ENCODE assay signal across 8 cellular contexts in genomic region chr5:74869414-74869813, GRCh38. TPM values are rescaled to one million over a fixed set of nuclear protein-coding genes. Genes with fewer than 3 reads are reported as not detected.
A peak's percentile ranks its signal among the peaks of the same experiment; 100 is the strongest.
DNase-seq lines count a peak whose midpoint lies in the region; ATAC-seq, FAIRE-seq and TF ChIP-seq lines count a peak whose summit lies in the region.
"Not testable (repeated sequence)": the region's sequence is repeated elsewhere in the genome, so short reads cannot be mapped to it uniquely, and the experiment has no call there.

No MANE protein-coding gene starts in this region.

- not testable (repeated sequence) for BruUV-seq in HepG2 (replicated peaks; lab: Mats Ljungman, UMichigan)

- intact Hi-C loops in HepG2 (cut with micrococcal nuclease; ENCODE audit: unreplicated experiment), result loop anchor here (5.0 kb wide), 1 partner anchor 33 kb away; no protein-coding TSS in a partner anchor

- not testable (repeated sequence) for TF ChIP-seq CTCF in RWPE2 (IDR thresholded peaks at IDR 0.05; ENCODE audit: poor library complexity, severe bottlenecking); H1 (IDR thresholded peaks at IDR 0.05; ENCODE audit: control extremely low read depth in 1 of 3, insufficient read depth in 1 of 3, low read depth in 1 of 3, low read length in 3 of 3); HepG2 (CRISPR knock-in tag; IDR thresholded peaks at IDR 0.05); neural progenitor cell (IDR thresholded peaks at IDR 0.05)

- H3K9ac ChIP-seq in HUES6 (ENCODE audit: low read length); H1 (replicated peaks in 1 of 4; ENCODE audit: extremely low read depth in 1 of 4, low read depth in 3 of 4, low read length in 3 of 4); HepG2 (ENCODE audit: insufficient read depth, low read depth, low read length); neural progenitor cell: not testable (repeated sequence)

- not testable (repeated sequence) for H3K9me3 ChIP-seq in CD8-positive, alpha-beta memory T cell (ENCODE audit: low read length); HUES6 (ENCODE audit: control insufficient read depth, insufficient read depth, low read depth, low read length); RWPE2 (ENCODE audit: severe bottlenecking); H1 (ENCODE audit: insufficient read depth in 2 of 2, low read depth in 1 of 2, low read length in 1 of 2); HepG2 (ENCODE audit: low read length); neural progenitor cell (ENCODE audit: low read depth)

- 82% methylated on average over 10 of the region's 10 CpGs; no CpG with 5 or more reads in 1 of the 2 experiments for WGBS in H1 (ENCODE audit: extremely low coverage in 1 of 2, insufficient coverage in 1 of 2, insufficient read length in 1 of 2, insufficient replicate concordance in 2 of 2, low coverage in 1 of 2, low lambda C conversion rate in 2 of 2, missing lambda C conversion rate in 1 of 2), 2 experiments
- 88% methylated on average over 10 of the region's 10 CpGs for WGBS in HepG2 (ENCODE audit: low lambda C conversion rate)

- H3K36me3 Mint-ChIP-seq in CD8-positive, alpha-beta memory T cell; activated CD8-positive, alpha-beta memory T cell treated with anti-CD3 and anti-CD28 coated beads, Interleukin-2, amount 10 ng/mL, durations not matched to agents 7 days and 5 days; neural progenitor cell; stimulated activated effector memory CD8-positive, alpha-beta T cell treated with anti-CD3 and anti-CD28 coated beads, Interleukin-12 subunit alpha, Interleukin-12 subunit beta, amount 100 ng/mL, for 72 hours: not testable (repeated sequence)

- peak overlapping the region; percentile 85; the same call in 1 of the 2 replicates for H2BK5ac ChIP-seq in H1 (ENCODE audit: low read depth, low read length)

- not testable (repeated sequence) for H2BK12ac ChIP-seq in H1 (ENCODE audit: low read depth, low read length)

- H3K27me3 ChIP-seq in CD8-positive, alpha-beta memory T cell (ENCODE audit: insufficient read depth, low read length, poor library complexity, severe bottlenecking); HUES6 (ENCODE audit: control insufficient read depth, insufficient read depth, low read length); RWPE2 (ENCODE audit: insufficient read depth, poor library complexity, severe bottlenecking); H1 (replicated peaks in 1 of 4; ENCODE audit: control insufficient read depth in 3 of 4, extremely low read depth in 1 of 4, insufficient read depth in 3 of 4, low read length in 3 of 4); HepG2 (ENCODE audit: control insufficient read depth in 1 of 2, insufficient read depth in 2 of 2, low read length in 2 of 2): not testable (repeated sequence)
- H3K27me3 ChIP-seq in neural progenitor cell, result peaks cover 21% of the 10 kb centered on the region

- not testable (repeated sequence) for H2BK20ac ChIP-seq in H1 (ENCODE audit: low read length)

- not testable (repeated sequence) for FAIRE-seq in H1 (lab: Jason Lieb, UNC); HepG2 (lab: Jason Lieb, UNC)

- H3K4ac ChIP-seq in H1 (replicated peaks; ENCODE audit: insufficient read length, low read depth, low read length), result not testable (repeated sequence)

- H2BK120ac ChIP-seq in H1 (replicated peaks; ENCODE audit: low read depth, low read length), result not testable (repeated sequence)

- in situ Hi-C loops in HepG2 (cut with HindIII; ENCODE audit: extremely low pct_ligation_motif_present, low pct_unique_long_range_greater_than_20kb), result loop anchor here (5.0 kb wide), 1 partner anchor 33 kb away; no protein-coding TSS in a partner anchor

- POLR2A ChIA-PET in CD8-positive, alpha-beta memory T cell (lab: Charles Lee); H1 (lab: Charles Lee; ENCODE audit: partially characterized antibody): not testable (repeated sequence)
- POLR2A ChIA-PET in HepG2 (lab: Yijun Ruan, JAX), result interaction anchor here (0.8 kb wide), 1 partner anchor 73 kb away, joined by 3 read pairs; no protein-coding TSS in a partner anchor

- not testable (repeated sequence) for H3K27ac ChIP-seq in CD8-positive, alpha-beta memory T cell (ENCODE audit: low read depth, low read length); H1 (ENCODE audit: low read depth, low read length); neural progenitor cell
- H3K27ac ChIP-seq in HUES6 (ENCODE audit: low read depth, low read length) (peak overlapping the region; percentile 81), RWPE2 (ENCODE audit: poor library complexity, severe bottlenecking) (peak overlapping the region; percentile 45), HepG2 (ENCODE audit: extremely low read length, insufficient read depth, low read length) (peak overlapping the region; percentile 32)

- not testable (repeated sequence) for H2AK5ac ChIP-seq in H1 (ENCODE audit: low read depth, low read length)

- not testable (repeated sequence) for H3K56ac ChIP-seq in H1 (replicated peaks; ENCODE audit: insufficient read length, low read depth, low read length)

- peak overlapping the region in 4 of 8 donors; percentile 29 to 81 (median 53) for H3K27ac Mint-ChIP-seq in CD8-positive, alpha-beta memory T cell
- H3K27ac Mint-ChIP-seq in activated CD8-positive, alpha-beta memory T cell treated with anti-CD3 and anti-CD28 coated beads, Interleukin-2, amount 10 ng/mL, durations not matched to agents 7 days and 5 days, result peak overlapping the region; percentile 36
- not testable (repeated sequence) for H3K27ac Mint-ChIP-seq in neural progenitor cell
- H3K27ac Mint-ChIP-seq in stimulated activated effector memory CD8-positive, alpha-beta T cell treated with anti-CD3 and anti-CD28 coated beads, Interleukin-12 subunit alpha, Interleukin-12 subunit beta, amount 100 ng/mL, for 72 hours, result peak overlapping the region; percentile 91

- H3K14ac ChIP-seq in H1 (ENCODE audit: insufficient read length), result not testable (repeated sequence)

- H3K23ac ChIP-seq in H1 (ENCODE audit: insufficient read length), result not testable (repeated sequence)

- H3K4me2 ChIP-seq in H1 (ENCODE audit: insufficient read depth in 1 of 2, low read depth in 2 of 2, low read length in 2 of 2); HepG2 (ENCODE audit: low read depth, low read length); neural progenitor cell: not testable (repeated sequence)

- H3K23me2 ChIP-seq in H1 (ENCODE audit: low read depth, low read length), result not testable (repeated sequence)

- H3K4me1 Mint-ChIP-seq in CD8-positive, alpha-beta memory T cell, result peaks cover 17 to 18% (median 18%) of the 10 kb centered on the region in 3 donors
- H3K4me1 Mint-ChIP-seq in activated CD8-positive, alpha-beta memory T cell treated with anti-CD3 and anti-CD28 coated beads, Interleukin-2, amount 10 ng/mL, durations not matched to agents 7 days and 5 days, result peaks cover 13% of the 10 kb centered on the region
- peaks cover 18% of the 10 kb centered on the region for H3K4me1 Mint-ChIP-seq in neural progenitor cell
- H3K4me1 Mint-ChIP-seq in stimulated activated effector memory CD8-positive, alpha-beta T cell treated with anti-CD3 and anti-CD28 coated beads, Interleukin-12 subunit alpha, Interleukin-12 subunit beta, amount 100 ng/mL, for 72 hours, result peaks cover 17% of the 10 kb centered on the region

- H2BK15ac ChIP-seq in H1 (ENCODE audit: low read length), result not testable (repeated sequence)

- peak overlapping the region in 6 of 7 donors; percentile 1 to 81 (median 47) for H3K4me3 Mint-ChIP-seq in CD8-positive, alpha-beta memory T cell
- H3K4me3 Mint-ChIP-seq in activated CD8-positive, alpha-beta memory T cell treated with anti-CD3 and anti-CD28 coated beads, Interleukin-2, amount 10 ng/mL, durations not matched to agents 7 days and 5 days; neural progenitor cell: not testable (repeated sequence)
- peak overlapping the region; percentile 59 for H3K4me3 Mint-ChIP-seq in stimulated activated effector memory CD8-positive, alpha-beta T cell treated with anti-CD3 and anti-CD28 coated beads, Interleukin-12 subunit alpha, Interleukin-12 subunit beta, amount 100 ng/mL, for 72 hours

- not testable (repeated sequence) for H3K4me3 ChIP-seq in CD8-positive, alpha-beta memory T cell (ENCODE audit: low read length); HUES6 (ENCODE audit: low read depth, low read length); RWPE2 (ENCODE audit: severe bottlenecking); H1 (ENCODE audit: extremely low read depth in 1 of 4, insufficient read depth in 2 of 4, low read depth in 3 of 4, low read length in 4 of 4); HepG2 (replicated peaks in 1 of 3; ENCODE audit: insufficient read depth in 1 of 3, low read depth in 2 of 3, low read length in 3 of 3); neural progenitor cell

- not testable (repeated sequence) for TF ChIP-seq RAD21 in H1 (IDR thresholded peaks at IDR 0.05 in 1 of 2, conservative IDR thresholded peaks at IDR 0.05 in 1 of 2; ENCODE audit: low read depth in 2 of 2, low read length in 2 of 2); HepG2 (CRISPR knock-in tag; IDR thresholded peaks at IDR 0.05)

- H4K91ac ChIP-seq in H1 (replicated peaks; ENCODE audit: insufficient read length, low read length), result not testable (repeated sequence)

- H4K5ac ChIP-seq in H1 (ENCODE audit: insufficient read length, low read depth, low read length), result not testable (repeated sequence)

- DNase-seq in CD8-positive, alpha-beta memory T cell; RWPE2 (ENCODE audit: low spot score); activated CD8-positive, alpha-beta memory T cell treated with anti-CD3 and anti-CD28 coated beads, Interleukin-2, amount 10 ng/mL, durations not matched to agents 7 days and 5 days; H1 (ENCODE audit: low read depth in 1 of 2, low spot score in 2 of 2); HepG2 (ENCODE audit: low spot score); neural progenitor cell (ENCODE audit: low spot score); stimulated activated effector memory CD8-positive, alpha-beta T cell treated with anti-CD3 and anti-CD28 coated beads, Interleukin-12 subunit alpha, Interleukin-12 subunit beta, amount 100 ng/mL, for 72 hours (ENCODE audit: low spot score in 2 of 2): not testable (repeated sequence)

- H4K20me1 ChIP-seq in H1 (replicated peaks in 1 of 2; ENCODE audit: control insufficient read depth in 1 of 2, insufficient read depth in 2 of 2, low read length in 2 of 2); HepG2 (ENCODE audit: insufficient read depth, low read length); neural progenitor cell (ENCODE audit: low read depth): not testable (repeated sequence)

- ATAC-seq in RWPE2 (ENCODE audit: low read depth); activated CD8-positive, alpha-beta memory T cell treated with anti-CD3 and anti-CD28 coated beads, Interleukin-2, amount 10 ng/mL, durations not matched to agents 7 days and 5 days; HepG2; stimulated activated effector memory CD8-positive, alpha-beta T cell treated with anti-CD3 and anti-CD28 coated beads, Interleukin-12 subunit alpha, Interleukin-12 subunit beta, amount 100 ng/mL, for 72 hours: not testable (repeated sequence)

- H3K36me3 ChIP-seq in CD8-positive, alpha-beta memory T cell (ENCODE audit: insufficient read depth, low read length); HUES6 (ENCODE audit: control insufficient read depth, insufficient read depth, low read length); RWPE2 (ENCODE audit: low read depth); H1 (ENCODE audit: control insufficient read depth in 2 of 4, insufficient read depth in 4 of 4, low read length in 3 of 4); HepG2 (replicated peaks in 1 of 2; ENCODE audit: control insufficient read depth in 1 of 2, insufficient read depth in 2 of 2, low read length in 2 of 2); neural progenitor cell: not testable (repeated sequence)

- peaks cover 10 to 28% of the 10 kb centered on the region in 2 donors for H3K27me3 Mint-ChIP-seq in CD8-positive, alpha-beta memory T cell
- H3K27me3 Mint-ChIP-seq in activated CD8-positive, alpha-beta memory T cell treated with anti-CD3 and anti-CD28 coated beads, Interleukin-2, amount 10 ng/mL, durations not matched to agents 7 days and 5 days, result peaks cover 38% of the 10 kb centered on the region
- H3K27me3 Mint-ChIP-seq in neural progenitor cell (ENCODE audit: insufficient read depth, low read depth), result not testable (repeated sequence)

- H3K4me1 ChIP-seq in CD8-positive, alpha-beta memory T cell (ENCODE audit: insufficient read depth, low read length), result peaks cover 17% of the 10 kb centered on the region
- H3K4me1 ChIP-seq in HUES6 (ENCODE audit: control insufficient read depth, insufficient read depth, low read length), result peaks cover 32% of the 10 kb centered on the region
- peaks cover 13% of the 10 kb centered on the region for H3K4me1 ChIP-seq in RWPE2 (ENCODE audit: insufficient read depth, poor library complexity, severe bottlenecking)
- peaks cover 0 to 12% (median 12%) of the 10 kb centered on the region in 4 experiments; a peak in 5 of 7 replicates for H3K4me1 ChIP-seq in H1 (replicated peaks in 1 of 4; ENCODE audit: control insufficient read depth in 3 of 4, insufficient read depth in 4 of 4, low read length in 3 of 4)
- peaks cover 59% of the 10 kb centered on the region for H3K4me1 ChIP-seq in HepG2 (ENCODE audit: insufficient read depth, low read length)
- H3K4me1 ChIP-seq in neural progenitor cell, result peaks cover 14% of the 10 kb centered on the region

- not testable (repeated sequence) for H4K8ac ChIP-seq in H1 (ENCODE audit: extremely low read depth, insufficient read depth, low read length)

- not testable (repeated sequence) for H3K9me3 Mint-ChIP-seq in CD8-positive, alpha-beta memory T cell; activated CD8-positive, alpha-beta memory T cell treated with anti-CD3 and anti-CD28 coated beads, Interleukin-2, amount 10 ng/mL, durations not matched to agents 7 days and 5 days (ENCODE audit: low read depth); neural progenitor cell; stimulated activated effector memory CD8-positive, alpha-beta T cell treated with anti-CD3 and anti-CD28 coated beads, Interleukin-12 subunit alpha, Interleukin-12 subunit beta, amount 100 ng/mL, for 72 hours

- not testable (repeated sequence) for TF ChIP-seq POLR2A in H1 (IDR thresholded peaks at IDR 0.05; ENCODE audit: control extremely low read depth in 1 of 2, low read depth in 2 of 2, low read length in 2 of 2); HepG2 (IDR thresholded peaks at IDR 0.05; ENCODE audit: insufficient read depth in 1 of 2, low read depth in 2 of 2, low read length in 2 of 2)

- H3K18ac ChIP-seq in H1 (ENCODE audit: extremely low read depth, low read length), result not testable (repeated sequence)

- H3F3A ChIP-seq in neural progenitor cell (ENCODE audit: low read depth), result peaks cover 24% of the 10 kb centered on the region

- H2AFZ ChIP-seq in H1 (ENCODE audit: low read length); HepG2 (ENCODE audit: low read length): not testable (repeated sequence)
- peak overlapping the region; percentile 31 for H2AFZ ChIP-seq in neural progenitor cell (replicated peaks)

- CTCF ChIA-PET in CD8-positive, alpha-beta memory T cell (lab: Charles Lee); activated CD8-positive, alpha-beta memory T cell treated with anti-CD3 and anti-CD28 coated beads, Interleukin-2, amount 10 ng/mL, durations not matched to agents 7 days and 5 days (lab: Charles Lee); H1 (lab: Charles Lee; ENCODE audit: partially characterized antibody); HepG2 (lab: Yijun Ruan, JAX; ENCODE audit: low intra/inter-chr PET ratio, low total read pairs): not testable (repeated sequence)

- TF ChIP-seq EP300 in H1 (IDR thresholded peaks at IDR 0.05; ENCODE audit: borderline replicate concordance in 1 of 2, low read depth in 2 of 2, low read length in 2 of 2); HepG2 (IDR thresholded peaks at IDR 0.05; ENCODE audit: low read depth in 2 of 2, low read length in 2 of 2); HepG2 (CRISPR knock-in tag; IDR thresholded peaks at IDR 0.05; ENCODE audit: borderline replicate concordance): not testable (repeated sequence)

- H3K79me2 ChIP-seq in H1 (ENCODE audit: control insufficient read depth in 1 of 2, insufficient read depth in 2 of 2, low read length in 2 of 2) (peaks cover 10 to 14% of the 10 kb centered on the region in 2 experiments), HepG2 (ENCODE audit: insufficient read depth, low read length) (peaks cover 16% of the 10 kb centered on the region), neural progenitor cell (ENCODE audit: low read depth) (peaks cover 13% of the 10 kb centered on the region)

- not testable (repeated sequence) for H3K79me1 ChIP-seq in H1 (ENCODE audit: low read depth, low read length)

RNA-seq across cellular contexts. Expression of gene FAM169A, which starts 3.2 kb away (rescaled TPM):
- 1 to 10 TPM; 8.4 to 8.6 TPM for total RNA-seq in CD8-positive, alpha-beta memory T cell
- 9.2 TPM for polyA plus RNA-seq in CD8-positive, alpha-beta memory T cell
- total RNA-seq in activated CD8-positive, alpha-beta memory T cell treated with anti-CD3 and anti-CD28 coated beads, Interleukin-2, amount 10 ng/mL, durations not matched to agents 7 days and 5 days, result 1 to 10 TPM; 4.5 to 5.8 TPM
- 78.7 and 83.1 TPM in 2 replicates for total RNA-seq in H1 (2021; fragmentation: NEBNext Ultra II Directional; extraction: Animal tissue kit (Norgen Biotek cat#: 25700))
- polyA plus RNA-seq in H1 (2011; rRNA removed), result 9.0 and 12.6 TPM in 2 replicates
- polyA plus RNA-seq in H1 (2011; cell fraction: cytosol; rRNA removed), result 17.4 TPM
- polyA plus RNA-seq in H1 (2011; cell fraction: nucleus; rRNA removed), result 13.0 TPM
- polyA plus RNA-seq in H1 (2012, experiment 1 of 2), result 12.2 to 25.3 TPM (median 17.9 TPM) in 4 replicates
- 1.5 TPM for polyA plus RNA-seq in H1 (2012, experiment 2 of 2)
- 29.1 TPM for polyA plus RNA-seq in H1 (2013, experiment 1 of 2)
- 30.1 TPM for polyA plus RNA-seq in H1 (2013, experiment 2 of 2)
- polyA minus RNA-seq in H1 (2011; rRNA and poly(A)+ RNA removed), result 45.6 and 62.0 TPM in 2 replicates
- 30.0 TPM for polyA minus RNA-seq in H1 (2011; cell fraction: cytosol; rRNA and poly(A)+ RNA removed)
- 59.1 TPM for polyA minus RNA-seq in H1 (2011; cell fraction: nucleus; rRNA and poly(A)+ RNA removed)
- 84.8 and 110 TPM in 2 replicates for total RNA-seq in HepG2 (2016; rRNA removed; fragmentation: Illumina TruSeq; extraction: Trizol)
- total RNA-seq in HepG2 (2016; cell fraction: cytosol; rRNA removed; fragmentation: Illumina TruSeq; extraction: Trizol; ENCODE audit: low read depth), result 657 and 772 TPM in 2 replicates
- total RNA-seq in HepG2 (2016; cell fraction: insoluble cytoplasmic fraction; rRNA removed; fragmentation: Illumina TruSeq; extraction: Trizol), result 82.4 and 105 TPM in 2 replicates
- 249 and 285 TPM in 2 replicates for total RNA-seq in HepG2 (2016; cell fraction: membrane; rRNA removed; fragmentation: Illumina TruSeq; extraction: Trizol)
- total RNA-seq in HepG2 (2016; cell fraction: nucleus; rRNA removed; fragmentation: Illumina TruSeq; extraction: Trizol), result 76.1 and 83.8 TPM in 2 replicates
- 18.8 and 21.1 TPM in 2 replicates for polyA plus RNA-seq in HepG2 (2011; rRNA removed)
- polyA plus RNA-seq in HepG2 (2011; cell fraction: cytosol; rRNA removed), result 9.6 and 15.9 TPM in 2 replicates
- polyA plus RNA-seq in HepG2 (2011; cell fraction: nucleus; rRNA removed), result 19.5 and 21.4 TPM in 2 replicates
- polyA plus RNA-seq in HepG2 (2012), result 23.9 and 38.1 TPM in 2 replicates
- 0.95 and 1.1 TPM in 2 replicates for polyA plus RNA-seq in HepG2 (2016; cell fraction: cytosol; fragmentation: Illumina TruSeq; extraction: Trizol; ENCODE audit: low read depth)
- 25.7 and 29.8 TPM in 2 replicates for polyA plus RNA-seq in HepG2 (2016; cell fraction: insoluble cytoplasmic fraction; fragmentation: Illumina TruSeq; extraction: Trizol; ENCODE audit: low read depth)
- polyA plus RNA-seq in HepG2 (2016; cell fraction: membrane; fragmentation: Illumina TruSeq; extraction: Trizol; ENCODE audit: low read depth), result 4.1 and 4.5 TPM in 2 replicates
- polyA plus RNA-seq in HepG2 (2016; cell fraction: nucleus; fragmentation: Illumina TruSeq; extraction: Trizol; ENCODE audit: insufficient read depth, low read depth), result 48.9 and 51.5 TPM in 2 replicates
- 30.7 TPM in 1 of 2 replicates, not detected in the other for polyA minus RNA-seq in HepG2 (2011; rRNA and poly(A)+ RNA removed; ENCODE audit: low replicate concordance)
- 38.6 and 46.9 TPM in 2 replicates for polyA minus RNA-seq in HepG2 (2011; cell fraction: cytosol; rRNA and poly(A)+ RNA removed)
- 108 and 113 TPM in 2 replicates for polyA minus RNA-seq in HepG2 (2011; cell fraction: nucleus; rRNA and poly(A)+ RNA removed)
- 23.8 and 27.4 TPM in 2 replicates for total RNA-seq in neural progenitor cell (ENCODE audit: low replicate concordance)
